14 cellular contexts compared by ENCODE assay signal in the genomic region with DNA sequence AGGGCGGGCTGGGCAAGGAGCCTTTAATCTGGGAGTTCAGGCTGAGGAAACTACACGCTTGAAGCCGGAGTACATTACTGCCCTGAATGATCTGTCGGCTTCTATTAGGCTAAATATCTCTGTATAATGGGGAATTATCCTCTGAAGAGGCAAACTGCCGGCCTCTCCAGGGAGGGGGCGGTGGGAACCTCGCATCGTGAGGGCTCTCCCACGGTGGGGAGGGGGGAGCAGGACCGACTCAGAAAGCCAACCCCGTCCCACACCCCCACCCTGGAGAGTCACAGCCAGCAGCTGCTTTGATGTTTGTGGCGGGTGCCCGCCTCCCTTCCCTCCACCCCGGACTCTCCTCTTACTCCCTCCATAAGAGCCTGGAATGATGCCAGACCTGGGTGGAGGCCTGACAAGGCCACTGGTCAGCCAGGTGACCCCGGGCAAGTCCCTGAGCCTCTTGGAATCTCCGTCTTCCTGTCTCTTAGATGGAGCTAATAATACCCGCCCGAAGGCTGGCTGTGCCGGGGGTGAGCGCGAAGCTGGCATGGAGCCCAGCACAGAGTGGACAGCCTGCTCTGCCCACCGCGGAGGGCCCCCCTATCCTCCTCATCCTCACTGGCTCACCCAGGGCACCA.
"Had no signal": no experiment of that assay in that cellular context is flagged by ENCODE, and none has a peak within 500 bp of the region (broad histone marks: within the 10 kb centered on the region; RNA-seq: fewer than 3 reads in every experiment).

No MANE protein-coding gene starts in this region.

- H3K4me1 Mint-ChIP-seq: activated naive CD4-positive, alpha-beta T cell treated with anti-CD3 and anti-CD28 coated beads, Interleukin-2, amount 10 ng/mL, durations not matched to agents 7 days and 5 days; central memory CD8-positive, alpha-beta T cell had no signal

- H3K9me3 Mint-ChIP-seq: activated T-helper 2 cell treated with anti-CD3 and anti-CD28 coated beads, Interferon-gamma antibody, Interleukin-2, Interleukin-4, amounts not matched to agents 10 μg/mL and 5 μg/mL and 100 μg/mL, durations not matched to agents 14 hours and 24 hours and 36 hours; central memory CD8-positive, alpha-beta T cell; neural progenitor cell; stimulated activated naive CD8-positive, alpha-beta T cell treated with anti-CD3 and anti-CD28 coated beads, Interleukin-15, Interleukin-2, amounts not matched to agents 100 ng/mL and 50 ng/mL, for 24 hours had no signal

- H3K36me3 Mint-ChIP-seq: activated naive CD4-positive, alpha-beta T cell treated with anti-CD3 and anti-CD28 coated beads, Interleukin-2, amount 10 ng/mL, durations not matched to agents 7 days and 5 days; neural progenitor cell had no signal

- H3K9me3 ChIP-seq: gastroesophageal sphincter, thoracic aorta had no signal

- H3K27ac ChIP-seq: gastroesophageal sphincter, neural progenitor cell, parathyroid adenoma, thoracic aorta had no signal

- FAIRE-seq: keratinocyte had no signal

- H3K4me3 ChIP-seq: gastroesophageal sphincter, lung, neural progenitor cell, thoracic aorta had no signal

- H3K27me3 ChIP-seq: neural progenitor cell had no signal

- H3K27ac Mint-ChIP-seq: activated naive CD4-positive, alpha-beta T cell treated with anti-CD3 and anti-CD28 coated beads, Interleukin-2, amount 10 ng/mL, durations not matched to agents 7 days and 5 days; activated T-helper 2 cell treated with anti-CD3 and anti-CD28 coated beads, Interferon-gamma antibody, Interleukin-2, Interleukin-4, amounts not matched to agents 10 μg/mL and 5 μg/mL and 100 μg/mL, durations not matched to agents 14 hours and 24 hours and 36 hours; stimulated activated naive CD8-positive, alpha-beta T cell treated with anti-CD3 and anti-CD28 coated beads, Interleukin-15, Interleukin-2, amounts not matched to agents 100 ng/mL and 50 ng/mL, for 24 hours had no signal

- H3K9ac ChIP-seq: neural progenitor cell, parathyroid adenoma had no signal

- ATAC-seq: gastroesophageal sphincter had no signal

- H3K36me3 ChIP-seq: gastroesophageal sphincter, neural progenitor cell, thoracic aorta had no signal

- DNase-seq: activated CD4-positive, CD25-positive, alpha-beta regulatory T cell; activated naive CD4-positive, alpha-beta T cell treated with anti-CD3 and anti-CD28 coated beads, Interleukin-2, amount 10 ng/mL, durations not matched to agents 7 days and 5 days; midbrain; stimulated activated CD4-positive, alpha-beta T cell treated with anti-CD3 and anti-CD28 coated beads, Interleukin-15, amount 100 ng/mL, for 24 hours; stimulated activated CD4-positive, alpha-beta T cell treated with anti-CD3 and anti-CD28 coated beads, Interleukin-4, amount 100 ng/mL, for 24 hours had no signal

- H3K4me3 Mint-ChIP-seq: activated naive CD4-positive, alpha-beta T cell treated with anti-CD3 and anti-CD28 coated beads, Interleukin-2, amount 10 ng/mL, durations not matched to agents 7 days and 5 days; central memory CD8-positive, alpha-beta T cell; neural progenitor cell; stimulated activated naive CD8-positive, alpha-beta T cell treated with anti-CD3 and anti-CD28 coated beads, Interleukin-15, Interleukin-2, amounts not matched to agents 100 ng/mL and 50 ng/mL, for 24 hours had no signal

- H3K4me1 ChIP-seq: neural progenitor cell, parathyroid adenoma had no signal
